In genomic region chr10:11609052-11609451, GRCh38 we compare ENCODE assay signal across 18 cellular contexts. TPM values are rescaled to one million over a fixed set of nuclear protein-coding genes. Genes with fewer than 3 reads are reported as not detected.
DNase-seq lines count a peak whose midpoint lies in the region; ATAC-seq and TF ChIP-seq lines count a peak whose summit lies in the region.
"Had no signal": no experiment of that assay in that cellular context is flagged by ENCODE, and none has a peak within 500 bp of the region (broad histone marks: within the 10 kb centered on the region; RNA-seq: fewer than 3 reads in every experiment).

No MANE protein-coding gene starts in this region.

- no peak for TF ChIP-seq POLR2A in breast epithelium (IDR thresholded peaks at IDR 0.05)

- POLR2A ChIA-PET in PC-3 (lab: Charles Lee; ENCODE audit: unreplicated experiment) = no interaction called here

- H3K9me2 ChIP-seq in PC-3 (replicated peaks; ENCODE audit: low read length) = no peaks in the 10 kb centered on the region

- dilution Hi-C loops in mammary epithelial cell (cut with HindIII; ENCODE audit: low sequenced_read_pairs) = no loop called here

- in situ Hi-C loops in mammary epithelial cell (cut with MboI; ENCODE audit: low sequenced_read_pairs in 2 of 2) = no loop called here

- peak overlapping the region; percentile 84 for H3K4me2 ChIP-seq in mammary epithelial cell (ENCODE audit: insufficient read depth, low read depth, low read length)
- H3K4me2 ChIP-seq in PC-3 (ENCODE audit: low read length) = peak overlapping the region; percentile 76

- peaks cover 61% of the 10 kb centered on the region for H3K79me2 ChIP-seq in mammary epithelial cell (ENCODE audit: insufficient read depth, low read length)
- peaks cover 68% of the 10 kb centered on the region for H3K79me2 ChIP-seq in PC-3 (ENCODE audit: low read length)

- H2AFZ ChIP-seq in mammary epithelial cell (ENCODE audit: low read depth, low read length) (no peak overlapping the region), PC-3 (ENCODE audit: low read length) (no peak overlapping the region)

- CTCF ChIA-PET in mammary epithelial cell (lab: Charles Lee; ENCODE audit: low non-redundant PET) (no interaction called here), PC-3 (lab: Charles Lee) (no interaction called here)

- peaks cover 7% of the 10 kb centered on the region for H3K4me1 Mint-ChIP-seq in stimulated activated effector memory CD8-positive, alpha-beta T cell treated with anti-CD3 and anti-CD28 coated beads, Interleukin-12 subunit alpha, Interleukin-12 subunit beta, amount 100 ng/mL, for 72 hours

- TF ChIP-seq CTCF in mammary epithelial cell (conservative IDR thresholded peaks at IDR 0.05 in 1 of 2, IDR thresholded peaks at IDR 0.05 in 1 of 2; ENCODE audit: extremely low read depth in 1 of 2, insufficient read depth in 1 of 2, low read depth in 1 of 2, low read length in 2 of 2) (no peak), breast epithelium (IDR thresholded peaks at IDR 0.05) (no peak), PC-3 (conservative IDR thresholded peaks at IDR 0.05; ENCODE audit: low read depth, low read length) (no peak)

- intact Hi-C loops in mammary epithelial cell (cut with micrococcal nuclease) = no loop called here
- intact Hi-C loops in breast epithelium (cut with DNase I; ENCODE audit: low total_unique reads) = no loop called here
- intact Hi-C loops in PC-3 (cut with micrococcal nuclease) = loop anchor here (5.0 kb wide), 1 partner anchor 92 kb away; no protein-coding TSS in a partner anchor

- H3F3A ChIP-seq in PC-3 (ENCODE audit: low read length, unreplicated experiment) = no peaks in the 10 kb centered on the region

- H3K27ac Mint-ChIP-seq in stimulated activated effector memory CD8-positive, alpha-beta T cell treated with anti-CD3 and anti-CD28 coated beads, Interleukin-12 subunit alpha, Interleukin-12 subunit beta, amount 100 ng/mL, for 72 hours = no peak overlapping the region

- ATAC-seq in PC-3 = no peak
- no peak for ATAC-seq in stimulated activated effector memory CD8-positive, alpha-beta T cell treated with anti-CD3 and anti-CD28 coated beads, Interleukin-12 subunit alpha, Interleukin-12 subunit beta, amount 100 ng/mL, for 72 hours

- H3K27ac ChIP-seq in mammary epithelial cell (ENCODE audit: insufficient read depth, low read depth, low read length) (no peak overlapping the region), breast epithelium (no peak overlapping the region), PC-3 (ENCODE audit: low read length) (no peak overlapping the region), iPS-18a (ENCODE audit: low read length) (no peak overlapping the region)
- H3K27ac ChIP-seq: thyroid gland had no signal

- H3K9me3 ChIP-seq in mammary epithelial cell (replicated peaks; ENCODE audit: insufficient read depth, low read length) (no peaks in the 10 kb centered on the region), breast epithelium (no peaks in the 10 kb centered on the region), PC-3 (ENCODE audit: low read length) (no peaks in the 10 kb centered on the region), iPS-18a (ENCODE audit: control insufficient read depth, low read depth, low read length) (no peaks in the 10 kb centered on the region)
- H3K9me3 ChIP-seq: thyroid gland had no signal

- 92% methylated on average over 7 of the region's 7 CpGs for WGBS in mammary epithelial cell (ENCODE audit: low coverage, missing lambda C conversion rate)

- DNase-seq in mammary epithelial cell = no peak
- no peak for DNase-seq in breast epithelium (ENCODE audit: low spot score in 2 of 2)
- no peak for DNase-seq in PC-3
- no peak for DNase-seq in AML-193 (lab: John Stamatoyannopoulos, UW)
- no peak for DNase-seq in H4 (ENCODE audit: low spot score)
- DNase-seq in stimulated activated effector memory CD8-positive, alpha-beta T cell treated with anti-CD3 and anti-CD28 coated beads, Interleukin-12 subunit alpha, Interleukin-12 subunit beta, amount 100 ng/mL, for 72 hours (ENCODE audit: low spot score in 2 of 2) = no peak
- no peak for DNase-seq in NOMO-1 treated with DMSO at 0.1 percent for 48 hours (lab: John Stamatoyannopoulos, UW; ENCODE audit: unreplicated experiment)
- DNase-seq: 8988T; activated CD4-positive, alpha-beta T cell treated with anti-CD3 and anti-CD28 coated beads for 4 hours; activated CD8-positive, alpha-beta memory T cell treated with anti-CD3 and anti-CD28 coated beads, Interleukin-2, amount 50 U/mL, for 48 hours; amygdala; CD4-positive, alpha-beta T cell; hippocampal formation; NCI-H187 treated with DMSO at 0.1 percent for 48 hours; NCI-H510A; T1000; thyroid gland had no signal

- no peaks in the 10 kb centered on the region for H3K27me3 ChIP-seq in mammary epithelial cell (ENCODE audit: insufficient read depth, low read length)
- no peaks in the 10 kb centered on the region for H3K27me3 ChIP-seq in breast epithelium
- H3K27me3 ChIP-seq in PC-3 (ENCODE audit: low read length) = no peaks in the 10 kb centered on the region
- peaks cover 14% of the 10 kb centered on the region for H3K27me3 ChIP-seq in iPS-18a (ENCODE audit: control insufficient read depth, insufficient read depth, low read length)
- H3K27me3 ChIP-seq: thyroid gland had no signal

- H3K4me1 ChIP-seq in mammary epithelial cell (ENCODE audit: insufficient read depth, low read length) = peaks cover 13% of the 10 kb centered on the region
- peaks cover 0 to 7% of the 10 kb centered on the region in 2 donors for H3K4me1 ChIP-seq in breast epithelium
- peaks cover 14% of the 10 kb centered on the region; the same call in 1 of the 2 replicates for H3K4me1 ChIP-seq in PC-3 (ENCODE audit: insufficient read depth, low read length)
- H3K4me1 ChIP-seq in iPS-18a (ENCODE audit: control insufficient read depth, low read depth, low read length) = peaks cover 13% of the 10 kb centered on the region

- no TSS peak for BruUV-seq in mammary epithelial cell (replicated peaks; lab: Mats Ljungman, UMichigan)
- no TSS peak for BruUV-seq in PC-3 (replicated peaks; lab: Mats Ljungman, UMichigan)

- H3K4me3 ChIP-seq in mammary epithelial cell (replicated peaks in 1 of 3; ENCODE audit: insufficient read depth in 1 of 3, low read depth in 2 of 3, low read length in 3 of 3) = no peak overlapping the region
- no peak overlapping the region for H3K4me3 ChIP-seq in breast epithelium
- H3K4me3 ChIP-seq in PC-3 (ENCODE audit: low read length) = peak overlapping the region; percentile 75; the same call in 1 of the 2 replicates
- H3K4me3 ChIP-seq in iPS-18a (ENCODE audit: low read length) = peak overlapping the region; percentile 97
- H3K4me3 ChIP-seq: thyroid gland had no signal

- H3K36me3 ChIP-seq in mammary epithelial cell (ENCODE audit: insufficient read depth, low read length) (no peaks in the 10 kb centered on the region), breast epithelium (no peaks in the 10 kb centered on the region), PC-3 (ENCODE audit: low read depth, low read length) (no peaks in the 10 kb centered on the region), iPS-18a (ENCODE audit: control insufficient read depth, low read depth, low read length) (no peaks in the 10 kb centered on the region)
- H3K36me3 ChIP-seq: thyroid gland had no signal

- no peaks in the 10 kb centered on the region for H3K36me3 Mint-ChIP-seq in stimulated activated effector memory CD8-positive, alpha-beta T cell treated with anti-CD3 and anti-CD28 coated beads, Interleukin-12 subunit alpha, Interleukin-12 subunit beta, amount 100 ng/mL, for 72 hours

- H3K4me3 Mint-ChIP-seq in stimulated activated effector memory CD8-positive, alpha-beta T cell treated with anti-CD3 and anti-CD28 coated beads, Interleukin-12 subunit alpha, Interleukin-12 subunit beta, amount 100 ng/mL, for 72 hours = no peak overlapping the region

- H3K9me3 Mint-ChIP-seq in stimulated activated effector memory CD8-positive, alpha-beta T cell treated with anti-CD3 and anti-CD28 coated beads, Interleukin-12 subunit alpha, Interleukin-12 subunit beta, amount 100 ng/mL, for 72 hours = no peaks in the 10 kb centered on the region
- H3K9me3 Mint-ChIP-seq: CD4-positive, alpha-beta T cell had no signal

- H4K20me1 ChIP-seq in mammary epithelial cell (ENCODE audit: insufficient read depth, low read length) = no peaks in the 10 kb centered on the region
- H4K20me1 ChIP-seq in PC-3 (ENCODE audit: low read length) = 0 out of 2 replicates have a peak, but pooled peaks cover 5% of the 10 kb centered on the region

- H3K9ac ChIP-seq in mammary epithelial cell (ENCODE audit: insufficient read depth, low read length) (no peak overlapping the region), PC-3 (ENCODE audit: low read length) (no peak overlapping the region), iPS-18a (ENCODE audit: low read length) (no peak overlapping the region)

RNA-seq across cellular contexts. Expression of gene USP6NL, which starts 2.4 kb away (rescaled TPM):
- 10 to 100 TPM; 12.2 to 13.9 TPM for total RNA-seq in mammary epithelial cell
- 7.2 TPM for polyA plus RNA-seq in mammary epithelial cell
- 13.4 TPM for polyA minus RNA-seq in mammary epithelial cell
- total RNA-seq in breast epithelium = 10 to 100 TPM; 13.8 to 28.7 (median 19.7) TPM
- total RNA-seq in PC-3 (2014; rRNA removed) = 13.0 and 14.3 TPM in 2 replicates
- total RNA-seq in H4 (2014; rRNA removed; shearing (Covaris generic)) = 5.6 and 9.6 TPM in 2 replicates

Comparison
In these comparisons a context has a peak if more than half of its experiments do, and no peak if none do; other contexts are left out.
1. H3K4me3 ChIP-seq: peak in PC-3 (single experiment) and iPS-18a (single experiment); none in mammary epithelial cell (0 of 3) and breast epithelium (0 of 3).